In the genomic region with DNA sequence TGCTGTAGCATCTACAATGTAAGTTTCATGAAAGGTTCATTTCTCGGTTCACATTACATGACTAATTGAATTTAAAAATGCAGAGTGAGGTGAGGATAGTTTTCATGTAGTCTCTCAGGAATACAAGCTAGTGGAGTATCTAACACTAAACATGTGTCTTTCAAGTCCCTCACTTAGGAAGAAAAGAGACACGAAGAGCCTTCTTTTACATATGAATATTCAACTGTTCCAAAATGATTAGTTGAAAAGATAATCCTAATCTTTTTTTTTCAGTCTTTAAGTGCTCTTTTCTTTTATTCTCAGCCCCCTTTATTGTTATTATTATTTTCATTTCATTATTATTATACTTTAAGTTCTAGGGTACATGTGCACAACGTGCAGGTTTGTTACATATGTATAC, we compare ENCODE assay signal across 31 cellular contexts. TPM values are rescaled to one million over a fixed set of nuclear protein-coding genes. Genes with fewer than 3 reads are reported as not detected.
"Had no signal": no experiment of that assay in that cellular context is flagged by ENCODE, and none has a peak within 500 bp of the region (broad histone marks: within the 10 kb centered on the region; RNA-seq: fewer than 3 reads in every experiment).

No MANE protein-coding gene starts in this region.

- ATAC-seq: stimulated activated effector memory CD8-positive, alpha-beta T cell treated with anti-CD3 and anti-CD28 coated beads, Interleukin-12 subunit alpha, Interleukin-12 subunit beta, amount 100 ng/mL, for 72 hours; stimulated activated memory B cell treated with anti-CD40 and anti-IgM and Interleukin-4, amounts not matched to agents 10 μg/mL and 1 μg/mL and 100 μg/mL, for 72 hours; stimulated activated naive B cell treated with anti-CD40 and anti-IgM and Interleukin-4, amounts not matched to agents 10 μg/mL and 1 μg/mL and 100 μg/mL, for 72 hours; stimulated activated naive CD8-positive, alpha-beta T cell treated with anti-CD3 and anti-CD28 coated beads, Interleukin-15, amount 100 ng/mL, for 72 hours; stimulated activated naive CD8-positive, alpha-beta T cell treated with anti-CD3 and anti-CD28 coated beads, Interleukin-15, Interleukin-2, amounts not matched to agents 100 U/mL and 50 U/mL, for 24 hours; upper lobe of right lung had no signal

- H3K27me3 ChIP-seq: stomach, suprapubic skin, testis, thyroid gland, tibial artery, tibial nerve, transverse colon, upper lobe of left lung, upper lobe of right lung, uterus, vagina had no signal

- H3K27ac ChIP-seq: stomach, suprapubic skin, testis, thoracic aorta, thyroid gland, tibial artery, tibial nerve, transverse colon, upper lobe of left lung, upper lobe of right lung, uterus, vagina had no signal

- H3K4me3 ChIP-seq: stomach, suprapubic skin, testis, thoracic aorta, thyroid gland, tibial artery, tibial nerve, transverse colon, upper lobe of left lung, upper lobe of right lung, uterus, vagina had no signal

- H3K36me3 ChIP-seq: thyroid gland, transverse colon, upper lobe of left lung, upper lobe of right lung, uterus had no signal

- DNase-seq: stimulated activated CD4-positive, alpha-beta T cell treated with anti-CD3 and anti-CD28 coated beads, Interleukin-2, amount 100 ng/mL, for 48 hours; stimulated activated CD4-positive, alpha-beta T cell treated with anti-CD3 and anti-CD28 coated beads, Interleukin-4, amount 100 ng/mL, for 1 hour; stimulated activated CD4-positive, alpha-beta T cell treated with anti-CD3 and anti-CD28 coated beads, Interleukin-4, amount 100 ng/mL, for 24 hours; stimulated activated CD4-positive, alpha-beta T cell treated with anti-CD3 and anti-CD28 coated beads, Interleukin-4, amount 100 ng/mL, for 4 hours; stimulated activated CD8-positive, alpha-beta memory T cell treated with anti-CD3 and anti-CD28 coated beads, Interleukin-4, amount 100 ng/mL, for 48 hours; stimulated activated naive B cell treated with anti-CD40 and anti-IgM and Interleukin-4, amounts not matched to agents 10 μg/mL and 1 μg/mL and 100 μg/mL, for 72 hours; stimulated activated naive CD4-positive, alpha-beta T cell; stimulated activated naive CD4-positive, alpha-beta T cell treated with Interleukin-2 at 50 U/mL for 16 hours; stimulated activated naive CD8-positive, alpha-beta T cell treated with anti-CD3 and anti-CD28 coated beads, Interleukin-15, amount 100 ng/mL, for 72 hours; stimulated activated naive CD8-positive, alpha-beta T cell treated with anti-CD3 and anti-CD28 coated beads, Interleukin-15, Interleukin-2, amounts not matched to agents 100 U/mL and 50 U/mL, for 24 hours; stomach; substantia nigra; testis; thyroid gland; tibial artery; transverse colon; trophoblast cell; upper lobe of left lung; upper lobe of right lung; uterus had no signal

- H3K9me3 ChIP-seq: suprapubic skin, testis, thyroid gland, transverse colon, upper lobe of right lung, uterus, vagina had no signal

- H3K4me1 ChIP-seq: stomach, suprapubic skin, testis, thyroid gland, tibial artery, tibial nerve, transverse colon, upper lobe of left lung, upper lobe of right lung, uterus, vagina had no signal

RNA-seq across cellular contexts. Expression of a gene that starts 12.3 kb away (rescaled TPM):
- total RNA-seq: upper lobe of right lung, vagina had no signal
- polyA plus RNA-seq: stomach, urinary bladder had no signal

RNA-seq across cellular contexts. Expression of a gene that starts 28.5 kb away (rescaled TPM):
- total RNA-seq: subcutaneous adipose tissue, suprapubic skin, testis, thoracic aorta, thyroid gland, tibial nerve, transverse colon, upper lobe of left lung, upper lobe of right lung, ureter, vagina had no signal
- polyA plus RNA-seq: stomach, thymus, urinary bladder had no signal

RNA-seq across cellular contexts. Expression of a gene that starts 31.4 kb away (rescaled TPM):
- total RNA-seq: stomach, subcutaneous adipose tissue, suprapubic skin, testis, thoracic aorta, tibial nerve, transverse colon, upper lobe of left lung, upper lobe of right lung, ureter had no signal
- polyA plus RNA-seq: stomach, thymus, urinary bladder had no signal

RNA-seq across cellular contexts. Expression of a gene that starts 36.0 kb away (rescaled TPM):
- total RNA-seq: stomach, subcutaneous adipose tissue, suprapubic skin, temporal lobe, testis, thoracic aorta, transverse colon, upper lobe of right lung, ureter, urinary bladder, vagina had no signal
- polyA plus RNA-seq: stomach, thymus, urinary bladder had no signal
